8 cellular contexts compared by ENCODE assay signal in the genomic region with DNA sequence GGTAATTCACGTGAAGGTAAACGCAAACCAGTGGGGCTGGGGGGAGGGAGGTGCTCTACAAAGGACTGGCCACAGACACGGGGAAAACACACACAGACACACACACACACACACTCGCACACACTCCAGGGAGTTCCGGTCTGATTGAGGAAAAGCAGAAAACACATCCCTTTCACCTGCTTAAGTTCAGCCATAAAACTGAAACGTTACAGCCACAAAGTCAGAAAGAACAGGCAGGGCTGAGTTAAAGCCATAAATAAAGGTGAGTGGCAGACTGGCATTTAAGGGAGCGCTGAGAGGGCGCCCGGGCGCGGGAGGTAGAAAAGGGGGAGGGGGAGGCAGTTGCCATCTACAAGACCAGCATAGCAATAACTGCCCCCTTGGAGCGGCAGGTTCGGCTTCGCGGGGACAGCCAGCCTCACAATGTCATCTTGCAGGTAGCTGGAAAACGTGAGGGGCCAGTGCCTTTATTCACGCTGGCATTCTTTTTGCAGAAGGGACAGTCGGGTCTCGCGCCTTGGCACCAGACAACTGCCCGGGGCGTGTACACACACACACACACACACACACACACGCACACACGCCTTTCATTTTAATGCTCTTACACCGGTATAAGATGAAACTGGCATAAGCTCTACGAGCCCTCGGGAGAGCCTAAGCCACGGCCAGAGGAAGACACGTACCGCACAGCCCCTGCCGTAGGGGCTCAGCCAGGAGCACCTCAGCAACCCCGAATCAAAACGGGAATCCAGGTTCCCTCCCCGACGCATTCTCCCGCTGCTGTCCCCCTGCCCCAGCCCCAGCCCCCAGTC. TPM values are rescaled to one million over a fixed set of nuclear protein-coding genes. Genes with fewer than 3 reads are reported as not detected.
A peak's percentile ranks its signal among the peaks of the same experiment; 100 is the strongest.
DNase-seq lines count a peak whose midpoint lies in the region; ATAC-seq and TF ChIP-seq lines count a peak whose summit lies in the region.

No MANE protein-coding gene starts in this region.

- no peak for ATAC-seq in HG03196 (IDR thresholded peaks at IDR 0.05; ENCODE audit: unreplicated experiment)

- H3K4me3 ChIP-seq in WI38 (ENCODE audit: low read depth, low read length): peak overlapping the region; percentile 70

- H3K27me3 ChIP-seq in layer of hippocampus (ENCODE audit: control insufficient read depth, insufficient read depth, low read length): no peaks in the 10 kb centered on the region

- TF ChIP-seq CTCF in WI38 (IDR thresholded peaks at IDR 0.05; ENCODE audit: low read depth, low read length): no peak

- DNase-seq in DMS53 (lab: John Stamatoyannopoulos, UW) (peak; percentile 65), M059J (ENCODE audit: low read depth) (peak; percentile 66), SIG-M5 treated with dmso at 0.1 percent for 504 hours (lab: John Stamatoyannopoulos, UW; ENCODE audit: unreplicated experiment) (no peak)
- peak; percentile 69 for DNase-seq in central memory CD4-positive, alpha-beta T cell
- DNase-seq in stimulated activated CD4-positive, alpha-beta T cell treated with anti-CD3 and anti-CD28 coated beads, Interleukin-1b, Interleukin-23, amount 100 ng/mL, for 4 hours (ENCODE audit: low read depth in 2 of 2): peak; percentile 25

- peak overlapping the region; percentile 80 for H3K27ac ChIP-seq in layer of hippocampus (ENCODE audit: low read depth, low read length)

RNA-seq across cellular contexts. Expression of a gene that starts 0.9 kb away (rescaled TPM):
- 12.7 and 26.3 TPM in 2 replicates for total RNA-seq in M059J (2014; rRNA removed; shearing (Covaris generic))
